ENCODE assay signal across 1 cellular context in genomic region chr12:46825526-46826414, GRCh38.
TF ChIP-seq lines count a peak whose summit lies in the region.

Gene SLC38A4, minus strand, starts transcription at chr12:46825997. Its CDS starts 32,926 bp downstream, at chr12:46793071.

TF ChIP-seq in HEK293, 187 proteins besides CTCF, POLR2A, EP300 and RAD21 (continued from another document):
- TF ChIP-seq, protein P1, sequence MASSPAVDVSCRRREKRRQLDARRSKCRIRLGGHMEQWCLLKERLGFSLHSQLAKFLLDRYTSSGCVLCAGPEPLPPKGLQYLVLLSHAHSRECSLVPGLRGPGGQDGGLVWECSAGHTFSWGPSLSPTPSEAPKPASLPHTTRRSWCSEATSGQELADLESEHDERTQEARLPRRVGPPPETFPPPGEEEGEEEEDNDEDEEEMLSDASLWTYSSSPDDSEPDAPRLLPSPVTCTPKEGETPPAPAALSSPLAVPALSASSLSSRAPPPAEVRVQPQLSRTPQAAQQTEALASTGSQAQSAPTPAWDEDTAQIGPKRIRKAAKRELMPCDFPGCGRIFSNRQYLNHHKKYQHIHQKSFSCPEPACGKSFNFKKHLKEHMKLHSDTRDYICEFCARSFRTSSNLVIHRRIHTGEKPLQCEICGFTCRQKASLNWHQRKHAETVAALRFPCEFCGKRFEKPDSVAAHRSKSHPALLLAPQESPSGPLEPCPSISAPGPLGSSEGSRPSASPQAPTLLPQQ (tag by site-specific recombination; IDR thresholded peaks at IDR 0.05): no peak
- TF ChIP-seq GFI1B (tag by site-specific recombination; IDR thresholded peaks at IDR 0.05) (no peak), PRDM1 (tag by site-specific recombination; IDR thresholded peaks at IDR 0.05) (no peak), ZNF354C (tag by site-specific recombination; IDR thresholded peaks at IDR 0.05; ENCODE audit: borderline replicate concordance, low read depth) (no peak), KLF1 (tag by site-specific recombination; IDR thresholded peaks at IDR 0.05) (0 out of 2 replicates have a peak, but pooled peaks have one; percentile 30), REPIN1 (tag by site-specific recombination; IDR thresholded peaks at IDR 0.05; ENCODE audit: low read depth) (no peak), SP3 (tag by site-specific recombination; IDR thresholded peaks at IDR 0.05) (0 out of 2 replicates have a peak, but pooled peaks have one; percentile 22), ZNF223 (tag by site-specific recombination; IDR thresholded peaks at IDR 0.05) (no peak), ZFP3 (tag by site-specific recombination; IDR thresholded peaks at IDR 0.05; ENCODE audit: low read depth) (no peak), ZNF473 (tag by site-specific recombination; IDR thresholded peaks at IDR 0.05) (no peak), SP2 (tag by site-specific recombination; IDR thresholded peaks at IDR 0.05) (no peak), ZNF146 (tag by site-specific recombination; IDR thresholded peaks at IDR 0.05) (no peak), ZBTB26 (tag by site-specific recombination; optimal IDR thresholded peaks at IDR 0.05) (peak; percentile 55), SETDB1 (IDR thresholded peaks at IDR 0.05; ENCODE audit: insufficient read length, low read length) (no peak)
- TF ChIP-seq, protein P2, sequence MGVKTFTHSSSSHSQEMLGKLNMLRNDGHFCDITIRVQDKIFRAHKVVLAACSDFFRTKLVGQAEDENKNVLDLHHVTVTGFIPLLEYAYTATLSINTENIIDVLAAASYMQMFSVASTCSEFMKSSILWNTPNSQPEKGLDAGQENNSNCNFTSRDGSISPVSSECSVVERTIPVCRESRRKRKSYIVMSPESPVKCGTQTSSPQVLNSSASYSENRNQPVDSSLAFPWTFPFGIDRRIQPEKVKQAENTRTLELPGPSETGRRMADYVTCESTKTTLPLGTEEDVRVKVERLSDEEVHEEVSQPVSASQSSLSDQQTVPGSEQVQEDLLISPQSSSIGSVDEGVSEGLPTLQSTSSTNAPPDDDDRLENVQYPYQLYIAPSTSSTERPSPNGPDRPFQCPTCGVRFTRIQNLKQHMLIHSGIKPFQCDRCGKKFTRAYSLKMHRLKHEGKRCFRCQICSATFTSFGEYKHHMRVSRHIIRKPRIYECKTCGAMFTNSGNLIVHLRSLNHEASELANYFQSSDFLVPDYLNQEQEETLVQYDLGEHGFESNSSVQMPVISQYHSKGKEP (tag by site-specific recombination; IDR thresholded peaks at IDR 0.05): no peak
TF ChIP-seq in HEK293: peak in this region for 10.
